In the genomic region with DNA sequence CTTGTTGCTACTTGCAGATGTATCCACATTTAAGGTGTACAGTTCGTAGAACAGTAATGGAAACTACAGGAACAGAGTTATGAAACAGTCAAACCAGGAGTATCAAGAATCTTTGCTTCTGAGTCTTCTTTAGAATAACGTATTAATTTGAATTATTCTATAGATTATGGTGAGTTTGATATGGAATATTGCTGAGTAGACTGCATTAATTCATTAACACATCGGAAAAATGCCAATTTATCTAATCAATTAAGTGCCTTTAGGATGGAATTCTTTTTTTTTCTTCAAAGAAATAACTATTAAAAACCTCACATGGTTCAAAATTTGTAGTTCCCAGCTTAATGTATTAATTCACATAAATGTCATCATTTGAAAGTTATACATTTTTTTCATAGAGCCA, we compare ENCODE assay signal across 32 cellular contexts.
"Had no signal": no experiment of that assay in that cellular context is flagged by ENCODE, and none has a peak within 500 bp of the region (broad histone marks: within the 10 kb centered on the region; RNA-seq: fewer than 3 reads in every experiment).

No MANE protein-coding gene starts in this region.

- H3K4me3 ChIP-seq: coronary artery, dorsolateral prefrontal cortex had no signal

- H3K9me3 Mint-ChIP-seq: activated B cell treated with CpG ODN at 0.5 μM for 24 hours; activated CD8-positive, alpha-beta T cell treated with anti-CD3 and anti-CD28 coated beads for 36 hours; activated naive CD4-positive, alpha-beta T cell treated with anti-CD3 and anti-CD28 coated beads, Interleukin-2, amount 10 ng/mL, durations not matched to agents 7 days and 5 days; activated T-cell treated with anti-CD3 and anti-CD28 coated beads, Interleukin-2, amount 50 U/mL, for 4 hours; activated T-helper 2 cell treated with anti-CD3 and anti-CD28 coated beads, Interferon-gamma antibody, Interleukin-2, Interleukin-4, amounts not matched to agents 10 μg/mL and 5 μg/mL and 100 μg/mL, durations not matched to agents 14 hours and 24 hours and 36 hours; central memory CD8-positive, alpha-beta T cell; dendritic cell treated with granulocyte-macrophage colony-stimulating factor and Interleukin-4, amounts not matched to agents 40 ng/mL and 50 ng/mL, for 4 days; endodermal cell; T-helper 2 cell treated with Interferon-gamma antibody and Interleukin-4, amounts not matched to agents 5 μg/mL and 100 μg/mL, for 36 hours had no signal

- H3K4me3 Mint-ChIP-seq: activated B cell treated with CpG ODN at 0.5 μM for 24 hours; activated CD8-positive, alpha-beta T cell treated with anti-CD3 and anti-CD28 coated beads for 36 hours; activated naive CD4-positive, alpha-beta T cell treated with anti-CD3 and anti-CD28 coated beads, Interleukin-2, amount 10 ng/mL, durations not matched to agents 7 days and 5 days; activated naive CD8-positive, alpha-beta T cell; activated T-cell treated with anti-CD3 and anti-CD28 coated beads, Interleukin-2, amount 50 U/mL, for 4 hours; central memory CD8-positive, alpha-beta T cell; dendritic cell treated with granulocyte-macrophage colony-stimulating factor and Interleukin-4, amounts not matched to agents 40 ng/mL and 50 ng/mL, for 4 days; endodermal cell; T-helper 17 cell; T-helper 2 cell treated with Interferon-gamma antibody and Interleukin-4, amounts not matched to agents 5 μg/mL and 100 μg/mL, for 36 hours had no signal

- H3K27ac Mint-ChIP-seq: activated B cell treated with CpG ODN at 0.5 μM for 24 hours; activated naive CD4-positive, alpha-beta T cell treated with anti-CD3 and anti-CD28 coated beads, Interleukin-2, amount 10 ng/mL, durations not matched to agents 7 days and 5 days; activated T-helper 2 cell treated with anti-CD3 and anti-CD28 coated beads, Interferon-gamma antibody, Interleukin-2, Interleukin-4, amounts not matched to agents 10 μg/mL and 5 μg/mL and 100 μg/mL, durations not matched to agents 14 hours and 24 hours and 36 hours; dendritic cell treated with granulocyte-macrophage colony-stimulating factor and Interleukin-4, amounts not matched to agents 40 ng/mL and 50 ng/mL, for 4 days; endodermal cell; T-helper 17 cell; T-helper 2 cell treated with Interferon-gamma antibody and Interleukin-4, amounts not matched to agents 5 μg/mL and 100 μg/mL, for 36 hours had no signal

- H3K27ac ChIP-seq: brain microvascular endothelial cell, coronary artery, WERI-Rb-1 had no signal

- H3K27me3 Mint-ChIP-seq: activated B cell treated with CpG ODN at 0.5 μM for 24 hours; activated CD8-positive, alpha-beta T cell treated with anti-CD3 and anti-CD28 coated beads for 36 hours; activated naive CD4-positive, alpha-beta T cell treated with anti-CD3 and anti-CD28 coated beads, Interleukin-2, amount 10 ng/mL, durations not matched to agents 7 days and 5 days; activated naive CD8-positive, alpha-beta T cell; central memory CD8-positive, alpha-beta T cell; dendritic cell treated with granulocyte-macrophage colony-stimulating factor and Interleukin-4, amounts not matched to agents 40 ng/mL and 50 ng/mL, for 4 days; T-helper 17 cell had no signal

- H3K27me3 ChIP-seq: brain microvascular endothelial cell, dorsolateral prefrontal cortex had no signal

- ATAC-seq: activated CD4-positive, CD25-positive, alpha-beta regulatory T cell treated with anti-CD3 and anti-CD28 coated beads, Interleukin-2, amount 50 U/mL, for 24 hours; activated CD8-positive, alpha-beta T cell treated with anti-CD3 and anti-CD28 coated beads for 36 hours; activated T-cell treated with anti-CD3 and anti-CD28 coated beads, Interleukin-2, amount 50 U/mL, for 4 hours; esophagus mucosa; T-helper 17 cell had no signal

- DNase-seq: activated B cell treated with CpG ODN at 0.5 μM for 24 hours; activated CD4-positive, alpha-beta T cell treated with anti-CD3 and anti-CD28 coated beads for 48 hours; activated CD4-positive, alpha-beta T cell treated with anti-CD3 and anti-CD28 coated beads, Interleukin-2, amount 50 U/mL, for 1 hour; activated CD4-positive, alpha-beta T cell treated with anti-CD3 and anti-CD28 coated beads, Interleukin-2, amount 50 U/mL, for 48 hours; activated CD8-positive, alpha-beta memory T cell treated with anti-CD3 and anti-CD28 coated beads for 24 hours; activated CD8-positive, alpha-beta T cell treated with anti-CD3 and anti-CD28 coated beads for 36 hours; activated effector memory CD4-positive, alpha-beta T cell treated with anti-CD3 and anti-CD28 coated beads, Interleukin-2, amount 50 U/mL, for 16 hours; activated naive CD4-positive, alpha-beta T cell treated with anti-CD3 and anti-CD28 coated beads, Interleukin-2, amount 10 ng/mL, durations not matched to agents 7 days and 5 days; activated T-cell treated with anti-CD3 and anti-CD28 coated beads, Interleukin-2, amount 50 U/mL, for 4 hours; amniotic stem cell; anterior cingulate cortex; brain microvascular endothelial cell; dorsolateral prefrontal cortex; effector memory CD4-positive, alpha-beta T cell; endodermal cell; foreskin fibroblast; head of caudate nucleus; T-helper 1 cell; T-helper 17 cell; T1000; WERI-Rb-1 had no signal

- FAIRE-seq: astrocyte, bronchial epithelial cell, frontal cortex had no signal
